In genomic region chr2:231058761-231059550, GRCh38 we compare ENCODE assay signal across 11 cellular contexts. TPM values are rescaled to one million over a fixed set of nuclear protein-coding genes. Genes with fewer than 3 reads are reported as not detected.
DNase-seq lines count a peak whose midpoint lies in the region; ATAC-seq and TF ChIP-seq lines count a peak whose summit lies in the region.
"Had no signal": no experiment of that assay in that cellular context is flagged by ENCODE, and none has a peak within 500 bp of the region (broad histone marks: within the 10 kb centered on the region; RNA-seq: fewer than 3 reads in every experiment).

No MANE protein-coding gene starts in this region.

- peaks cover 3 to 4% of the 10 kb centered on the region in 2 donors for H3K27me3 Mint-ChIP-seq in CD8-positive, alpha-beta memory T cell
- H3K27me3 Mint-ChIP-seq in naive B cell = peaks cover 4 to 6% (median 5%) of the 10 kb centered on the region in 3 donors

- peak overlapping the region; percentile 92; the same call in 1 of the 2 replicates for H3K9ac ChIP-seq in OCI-LY1 (ENCODE audit: low read length)

- POLR2A ChIA-PET in CD8-positive, alpha-beta memory T cell (lab: Charles Lee) = interaction anchor here (0.5 kb wide), 1 partner anchor 600 kb away, joined by 3 read pairs; no protein-coding TSS in a partner anchor

- TF ChIP-seq CTCF in OCI-LY1 (IDR thresholded peaks at IDR 0.05; ENCODE audit: low read length) (no peak), suprapubic skin (IDR thresholded peaks at IDR 0.05) (no peak)

- no peak for DNase-seq in CD8-positive, alpha-beta memory T cell
- DNase-seq in dermis blood vessel endothelial cell (peak; percentile 45), naive B cell (no peak), AG08395 (ENCODE audit: low spot score) (no peak), occipital lobe (lab: John Stamatoyannopoulos, UW) (no peak), suprapubic skin (ENCODE audit: low spot score in 2 of 2) (no peak)
- DNase-seq: esophagus squamous epithelium, NCI-H82, posterior cingulate gyrus had no signal

- no peak for TF ChIP-seq EP300 in suprapubic skin (IDR thresholded peaks at IDR 0.05)

- no peak overlapping the region for H3K4me3 ChIP-seq in CD8-positive, alpha-beta memory T cell (ENCODE audit: low read length)
- H3K4me3 ChIP-seq in OCI-LY1 (ENCODE audit: low read depth, low read length, poor library complexity, severe bottlenecking) = peak overlapping the region; percentile 87
- no peak overlapping the region for H3K4me3 ChIP-seq in suprapubic skin

- no peak overlapping the region for H2AFZ ChIP-seq in OCI-LY1 (ENCODE audit: low read length)

- no peaks in the 10 kb centered on the region for H4K20me1 ChIP-seq in OCI-LY1 (ENCODE audit: insufficient read depth, low read length)

- CTCF ChIA-PET in CD8-positive, alpha-beta memory T cell (lab: Charles Lee) = no interaction called here

- H3K36me3 ChIP-seq in CD8-positive, alpha-beta memory T cell (ENCODE audit: insufficient read depth, low read length) = peaks cover 16% of the 10 kb centered on the region
- H3K36me3 ChIP-seq in OCI-LY1 (ENCODE audit: insufficient read depth, low read length) = peaks cover 51% of the 10 kb centered on the region
- peaks cover 17% of the 10 kb centered on the region for H3K36me3 ChIP-seq in suprapubic skin

- no peaks in the 10 kb centered on the region for H3K9me2 ChIP-seq in OCI-LY1 (ENCODE audit: low read depth, low read length)

- H3K4me3 Mint-ChIP-seq in CD8-positive, alpha-beta memory T cell = peak overlapping the region; percentile 38 to 99 (median 99)
- peak overlapping the region; percentile 7 to 99 (median 72) for H3K4me3 Mint-ChIP-seq in naive B cell

- H3K79me2 ChIP-seq in OCI-LY1 (ENCODE audit: insufficient read depth, low read length) = peaks cover 51% of the 10 kb centered on the region

- no peak overlapping the region for H3K27ac ChIP-seq in CD8-positive, alpha-beta memory T cell (ENCODE audit: low read depth, low read length)
- H3K27ac ChIP-seq in OCI-LY1 (ENCODE audit: low read depth, low read length, poor library complexity, severe bottlenecking) (no peak overlapping the region), suprapubic skin (no peak overlapping the region)

- H3K4me1 ChIP-seq in CD8-positive, alpha-beta memory T cell (ENCODE audit: insufficient read depth, low read length) = peaks cover 25% of the 10 kb centered on the region
- H3K4me1 ChIP-seq in OCI-LY1 (ENCODE audit: insufficient read depth, low read length, severe bottlenecking) = peaks cover 24% of the 10 kb centered on the region
- H3K4me1 ChIP-seq in suprapubic skin = peaks cover 27% of the 10 kb centered on the region

- WGBS in suprapubic skin = 76% methylated on average over 4 of the region's 4 CpGs

- peak overlapping the region in 6 of 8 donors; percentile 13 to 97 (median 45) for H3K27ac Mint-ChIP-seq in CD8-positive, alpha-beta memory T cell
- H3K27ac Mint-ChIP-seq in naive B cell = peak overlapping the region in 4 of 6 donors; percentile 9 to 96 (median 64)

- ATAC-seq in naive B cell (ENCODE audit: low read depth in 2 of 2) = no peak
- no peak for ATAC-seq in HG03175 (IDR thresholded peaks at IDR 0.05; ENCODE audit: unreplicated experiment)

- peak overlapping the region; percentile 80 for H3K4me2 ChIP-seq in OCI-LY1 (ENCODE audit: low read length)

- no peak for TF ChIP-seq POLR2A in suprapubic skin (IDR thresholded peaks at IDR 0.05)

- peaks cover 4 to 33% (median 9%) of the 10 kb centered on the region in 3 donors for H3K36me3 Mint-ChIP-seq in CD8-positive, alpha-beta memory T cell
- H3K36me3 Mint-ChIP-seq in naive B cell = peaks cover 0 to 4% of the 10 kb centered on the region in 2 donors

- H3K9me3 Mint-ChIP-seq in CD8-positive, alpha-beta memory T cell = no peaks in the 10 kb centered on the region
- no peaks in the 10 kb centered on the region for H3K9me3 Mint-ChIP-seq in naive B cell

- H3K27me3 ChIP-seq in CD8-positive, alpha-beta memory T cell (ENCODE audit: insufficient read depth, low read length, poor library complexity, severe bottlenecking) = no peaks in the 10 kb centered on the region
- H3K27me3 ChIP-seq in OCI-LY1 (ENCODE audit: insufficient read depth, low read length) = no peaks in the 10 kb centered on the region
- no peaks in the 10 kb centered on the region for H3K27me3 ChIP-seq in suprapubic skin
- H3K27me3 ChIP-seq: esophagus squamous epithelium had no signal

- no peaks in the 10 kb centered on the region for H3F3A ChIP-seq in OCI-LY1 (ENCODE audit: insufficient read depth, low read length)

- peaks cover 31 to 44% (median 39%) of the 10 kb centered on the region in 3 donors for H3K4me1 Mint-ChIP-seq in CD8-positive, alpha-beta memory T cell
- H3K4me1 Mint-ChIP-seq in naive B cell = peaks cover 28 to 37% (median 35%) of the 10 kb centered on the region in 3 donors

- H3K9me3 ChIP-seq in CD8-positive, alpha-beta memory T cell (ENCODE audit: low read length) = no peaks in the 10 kb centered on the region
- H3K9me3 ChIP-seq in OCI-LY1 (ENCODE audit: low read length) (no peaks in the 10 kb centered on the region), suprapubic skin (no peaks in the 10 kb centered on the region)
- H3K9me3 ChIP-seq: esophagus squamous epithelium had no signal

RNA-seq across cellular contexts. Expression of gene PSMD1, which starts 2.3 kb away (rescaled TPM):
- 100 to 1,000 TPM; 164 to 176 TPM for total RNA-seq in CD8-positive, alpha-beta memory T cell
- 60.6 TPM for polyA plus RNA-seq in CD8-positive, alpha-beta memory T cell
- total RNA-seq in dermis blood vessel endothelial cell = 115 and 135 TPM in 2 replicates
- polyA plus RNA-seq in naive B cell (ENCODE audit: low read depth in 6 of 6) = 10 to 100 TPM; 36.4 to 44.5 (median 42.2) TPM
- 111 TPM for total RNA-seq in occipital lobe
- total RNA-seq in suprapubic skin = 10 to 100 TPM; 45.5 to 60.2 (median 56.8) TPM

RNA-seq across cellular contexts. Expression of gene C2orf72, which starts 21.6 kb away (rescaled TPM):
- total RNA-seq in CD8-positive, alpha-beta memory T cell = under 1 TPM in 1 of 2 experiments, not detected in 1; 0.18 TPM
- not detected for polyA plus RNA-seq in CD8-positive, alpha-beta memory T cell
- total RNA-seq in dermis blood vessel endothelial cell (under 0.01 and 1.1 TPM in 2 replicates), occipital lobe (32.4 TPM), suprapubic skin (1 to 10 TPM; 2.6 to 9.0 (median 5.8) TPM)
- not detected for polyA plus RNA-seq in naive B cell (ENCODE audit: low read depth in 6 of 6)
